In genomic region chr2:112630268-112630667, GRCh38 we compare ENCODE assay signal across 1 cellular context.
TF ChIP-seq lines count a peak whose summit lies in the region.

No MANE protein-coding gene starts in this region.

TF ChIP-seq in GM23338, 12 proteins besides CTCF, POLR2A, EP300 and RAD21 (continued from another document):
- TF ChIP-seq ZNF462 (CRISPR knock-in tag; IDR thresholded peaks at IDR 0.05), result no peak
